Comparison of ENCODE assay signal across 27 cellular contexts in the genomic region with DNA sequence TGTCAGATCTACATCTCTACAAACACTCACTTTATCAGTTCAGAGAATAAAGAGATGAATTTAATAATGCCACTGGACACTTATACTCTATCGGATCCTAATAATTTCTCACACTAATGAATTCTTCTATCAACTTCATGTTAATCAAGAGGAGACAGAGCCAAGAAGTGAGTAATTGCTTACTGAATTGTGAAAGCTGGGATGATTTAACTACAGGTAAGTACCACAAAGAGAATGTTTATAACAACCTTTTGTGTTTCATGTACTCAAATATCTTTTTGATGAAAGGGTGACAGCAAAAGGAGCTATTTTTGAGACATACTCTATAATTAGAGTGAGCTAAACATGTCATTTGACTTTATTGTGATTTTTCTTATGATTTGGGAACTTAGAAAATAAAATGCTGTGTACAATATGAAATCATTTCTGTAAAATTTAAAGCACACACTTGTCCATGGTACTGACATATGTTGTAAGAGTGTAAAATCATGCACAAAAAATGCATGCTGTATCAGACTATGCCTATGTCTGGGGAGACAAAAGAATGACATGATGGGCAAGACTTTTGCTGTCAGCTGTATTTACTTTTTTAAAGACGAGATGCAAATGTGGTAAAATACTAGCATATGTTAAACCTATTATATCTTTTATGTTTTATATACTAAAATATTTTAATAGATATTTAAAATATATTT.
"Had no signal": no experiment of that assay in that cellular context is flagged by ENCODE, and none has a peak within 500 bp of the region (broad histone marks: within the 10 kb centered on the region; RNA-seq: fewer than 3 reads in every experiment).

No MANE protein-coding gene starts in this region.

- H3K27ac ChIP-seq: brain microvascular endothelial cell, esophagus muscularis mucosa, gastroesophageal sphincter, spleen, suprapubic skin, tibial artery, upper lobe of right lung, WERI-Rb-1 had no signal

- DNase-seq: activated CD4-positive, alpha-beta T cell treated with anti-CD3 and anti-CD28 coated beads for 48 hours; activated CD4-positive, alpha-beta T cell treated with anti-CD3 and anti-CD28 coated beads, Interleukin-2, amount 50 U/mL, for 48 hours; activated CD8-positive, alpha-beta memory T cell treated with anti-CD3 and anti-CD28 coated beads for 24 hours; activated effector memory CD4-positive, alpha-beta T cell treated with anti-CD3 and anti-CD28 coated beads, Interleukin-2, amount 50 U/mL, for 16 hours; activated naive CD4-positive, alpha-beta T cell treated with anti-CD3 and anti-CD28 coated beads for 36 hours; activated naive CD8-positive, alpha-beta T cell treated with anti-CD3 and anti-CD28 coated beads for 36 hours; amniotic stem cell; brain microvascular endothelial cell; caudate nucleus; head of caudate nucleus; hippocampal formation; immature natural killer cell; kidney; left colon; mammary epithelial cell; posterior cingulate gyrus; right cardiac atrium; spleen; stimulated activated naive CD4-positive, alpha-beta T cell; T1000; tibial artery; upper lobe of right lung; WERI-Rb-1 had no signal

- ATAC-seq: activated CD4-positive, CD25-positive, alpha-beta regulatory T cell treated with anti-CD3 and anti-CD28 coated beads, Interleukin-2, amount 50 U/mL, for 24 hours; gastroesophageal sphincter; left colon; right cardiac atrium; upper lobe of right lung had no signal
